Comparison of ENCODE assay signal across 8 cellular contexts in the genomic region with DNA sequence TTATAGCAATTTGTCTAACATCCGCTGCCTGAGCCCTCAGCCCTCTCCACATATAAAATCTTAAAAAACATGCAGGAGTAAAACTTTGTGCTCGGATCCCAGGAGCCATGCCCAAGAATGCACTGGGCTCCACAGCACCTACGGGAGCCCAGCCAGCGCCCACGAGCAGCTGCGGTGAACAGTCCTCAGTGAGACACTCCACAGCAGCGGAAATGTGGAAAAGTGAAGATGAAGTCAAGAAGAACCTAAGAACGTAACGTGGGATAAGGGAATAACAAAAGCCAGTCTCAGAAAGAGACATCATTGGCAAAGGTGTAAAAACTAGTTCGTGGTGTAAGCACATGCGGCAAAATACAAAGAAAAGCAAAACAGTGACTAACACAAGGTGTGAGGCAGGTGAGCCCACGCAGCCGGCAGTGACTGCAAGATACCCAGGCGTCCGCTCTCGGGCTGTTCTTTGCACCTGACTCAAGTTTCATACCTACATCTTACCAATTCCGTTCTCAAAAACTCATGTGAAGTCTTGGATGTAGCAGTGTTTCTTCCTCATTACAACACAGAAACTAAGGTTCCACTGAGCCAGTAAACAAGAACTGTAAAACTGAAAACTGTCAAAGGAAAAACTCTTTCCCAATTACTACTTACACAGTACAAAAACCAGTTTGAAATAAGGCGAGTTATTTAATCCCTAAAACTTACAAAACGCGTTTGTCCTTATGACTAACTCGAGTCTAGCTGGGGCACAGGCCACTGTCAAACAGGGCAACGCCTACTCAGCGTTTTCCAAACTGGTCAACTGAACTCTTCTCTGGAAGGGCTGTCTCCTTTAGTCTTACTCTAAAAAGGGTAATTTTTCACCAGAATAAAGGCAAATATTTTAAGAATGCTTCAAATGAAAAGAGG. TPM values are rescaled to one million over a fixed set of nuclear protein-coding genes. Genes with fewer than 3 reads are reported as not detected.
DNase-seq lines count a peak whose midpoint lies in the region; ATAC-seq and TF ChIP-seq lines count a peak whose summit lies in the region.

No MANE protein-coding gene starts in this region.

- H3K9me3 Mint-ChIP-seq in activated naive CD8-positive, alpha-beta T cell treated with anti-CD3 and anti-CD28 coated beads, Interleukin-2, amount 50 U/mL, for 24 hours: peaks cover under 1% of the 10 kb centered on the region

- H3K27me3 Mint-ChIP-seq in activated naive CD8-positive, alpha-beta T cell treated with anti-CD3 and anti-CD28 coated beads, Interleukin-2, amount 50 U/mL, for 24 hours: no peaks in the 10 kb centered on the region

- H3K36me3 Mint-ChIP-seq in activated naive CD8-positive, alpha-beta T cell treated with anti-CD3 and anti-CD28 coated beads, Interleukin-2, amount 50 U/mL, for 24 hours (ENCODE audit: low read depth): peaks cover 37% of the 10 kb centered on the region

- DNase-seq in G401 (ENCODE audit: low spot score) (peak; percentile 53), RWPE1 (ENCODE audit: low spot score) (peak; percentile 76), left lobe of liver (ENCODE audit: low spot score) (peak; percentile 38), DMS114 treated with DMSO at 0.1 percent for 48 hours (lab: John Stamatoyannopoulos, UW; ENCODE audit: unreplicated experiment) (no peak), KG1 (lab: John Stamatoyannopoulos, UW) (no peak)
- DNase-seq in activated naive CD8-positive, alpha-beta T cell treated with anti-CD3 and anti-CD28 coated beads, Interleukin-2, amount 50 U/mL, for 24 hours: peak; percentile 53
- DNase-seq in stimulated activated CD4-positive, alpha-beta T cell treated with anti-CD3 and anti-CD28 coated beads, Interleukin-4, amount 100 ng/mL, for 48 hours (ENCODE audit: low read depth in 2 of 2): peak; percentile 58 to 70

- peak overlapping the region; percentile 87 for H3K27ac ChIP-seq in RWPE1

- peak; percentile 47 for ATAC-seq in activated naive CD8-positive, alpha-beta T cell treated with anti-CD3 and anti-CD28 coated beads, Interleukin-2, amount 50 U/mL, for 24 hours
- peak; percentile 16 for ATAC-seq in left lobe of liver
- no peak for ATAC-seq in GM19328 (IDR thresholded peaks at IDR 0.05; ENCODE audit: unreplicated experiment)

- H3K27ac Mint-ChIP-seq in activated naive CD8-positive, alpha-beta T cell treated with anti-CD3 and anti-CD28 coated beads, Interleukin-2, amount 50 U/mL, for 24 hours: peak overlapping the region; percentile 75

- CTCF ChIA-PET in RWPE1 (lab: Yijun Ruan, JAX): interaction anchor here (0.6 to 0.7 kb wide), 2 partner anchors 45 to 235 kb away, joined by 3 to 8 read pairs; no protein-coding TSS in a partner anchor

- in situ Hi-C loops in G401 (cut with HindIII; ENCODE audit: low sequenced_read_pairs): no loop called here

- peaks cover 58% of the 10 kb centered on the region for H3K4me1 Mint-ChIP-seq in activated naive CD8-positive, alpha-beta T cell treated with anti-CD3 and anti-CD28 coated beads, Interleukin-2, amount 50 U/mL, for 24 hours

- TF ChIP-seq CTCF in RWPE1 (conservative IDR thresholded peaks at IDR 0.05; ENCODE audit: low read depth): no peak

- POLR2A ChIA-PET in RWPE1 (lab: Yijun Ruan, JAX; ENCODE audit: low non-redundant PET): interaction anchor here (1.1 kb wide), 1 partner anchor 51 kb away, joined by 4 read pairs; no protein-coding TSS in a partner anchor

- peak overlapping the region; percentile 83 for H3K4me3 Mint-ChIP-seq in activated naive CD8-positive, alpha-beta T cell treated with anti-CD3 and anti-CD28 coated beads, Interleukin-2, amount 50 U/mL, for 24 hours

RNA-seq across cellular contexts. Expression of a gene that starts 1.7 kb away (rescaled TPM):
- total RNA-seq in G401 (2014; rRNA removed; shearing (Covaris generic)): 18.1 and 19.7 TPM in 2 replicates
- 10.7 TPM for total RNA-seq in left lobe of liver

RNA-seq across cellular contexts. Expression of a gene that starts 55.5 kb away (rescaled TPM):
- total RNA-seq in G401 (2014; rRNA removed; shearing (Covaris generic)): 93.7 and 104 TPM in 2 replicates
- 18.7 TPM for total RNA-seq in left lobe of liver

Comparison
In these comparisons a context has a peak if more than half of its experiments do, and no peak if none do; other contexts are left out.
1. DNase-seq: peak in G401 (single experiment), RWPE1 (single experiment), activated naive CD8-positive, alpha-beta T cell treated with anti-CD3 and anti-CD28 coated beads, Interleukin-2, amount 50 U/mL, for 24 hours (single experiment), left lobe of liver (single experiment) and stimulated activated CD4-positive, alpha-beta T cell treated with anti-CD3 and anti-CD28 coated beads, Interleukin-4, amount 100 ng/mL, for 48 hours (2 of 2); none in DMS114 treated with DMSO at 0.1 percent for 48 hours (single experiment) and KG1 (single experiment).